ENCODE assay signal across 23 cellular contexts in the genomic region with DNA sequence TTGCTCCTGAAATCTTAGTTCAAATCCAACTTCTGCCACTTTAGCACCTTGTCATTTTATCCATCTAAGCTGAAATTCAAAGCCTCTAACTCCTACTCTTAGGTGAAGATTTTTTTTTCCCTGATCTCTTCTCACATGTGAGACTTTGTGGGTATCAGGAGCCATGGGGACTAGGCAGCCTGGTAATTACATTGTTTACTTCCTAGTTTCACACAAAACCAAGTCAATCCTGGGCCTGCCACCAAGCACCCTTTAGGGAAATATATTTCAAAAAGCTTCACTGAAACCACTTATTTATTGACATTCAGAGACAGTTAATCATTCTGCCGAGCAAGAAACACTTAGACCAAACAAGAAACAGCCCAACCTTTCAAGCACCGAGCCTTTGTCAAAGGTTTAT.
"Had no signal": no experiment of that assay in that cellular context is flagged by ENCODE, and none has a peak within 500 bp of the region (broad histone marks: within the 10 kb centered on the region; RNA-seq: fewer than 3 reads in every experiment).

No MANE protein-coding gene starts in this region.

- H3K27me3 ChIP-seq: right atrium auricular region, spleen, tibial artery had no signal

- H3K4me1 Mint-ChIP-seq: immature natural killer cell, memory B cell, T-helper 17 cell had no signal

- H3K36me3 Mint-ChIP-seq: immature natural killer cell, memory B cell had no signal

- H3K4me3 ChIP-seq: prostate gland, right atrium auricular region, spleen, tibial artery had no signal

- H3K27ac ChIP-seq: prostate gland, right atrium auricular region, spleen, tibial artery had no signal

- H3K9me3 ChIP-seq: prostate gland, right atrium auricular region, tibial artery had no signal

- ATAC-seq: activated CD4-positive, alpha-beta T cell treated with anti-CD3 and anti-CD28 coated beads for 36 hours; esophagus mucosa; T-helper 17 cell had no signal

- H3K27ac Mint-ChIP-seq: activated B cell treated with CpG ODN at 0.5 μM for 24 hours; activated CD4-positive, alpha-beta T cell treated with anti-CD3 and anti-CD28 coated beads for 36 hours; activated naive CD4-positive, alpha-beta T cell treated with anti-CD3 and anti-CD28 coated beads for 36 hours; immature natural killer cell; memory B cell; T-helper 17 cell had no signal

- H3K36me3 ChIP-seq: prostate gland, right atrium auricular region, spleen, tibial artery had no signal

- DNase-seq: activated B cell treated with CpG ODN at 0.5 μM for 24 hours; activated CD4-positive, alpha-beta T cell treated with anti-CD3 and anti-CD28 coated beads for 36 hours; activated CD4-positive, alpha-beta T cell treated with anti-CD3 and anti-CD28 coated beads, Interleukin-2, amount 50 U/mL, for 4 hours; activated CD8-positive, alpha-beta memory T cell treated with anti-CD3 and anti-CD28 coated beads for 24 hours; activated CD8-positive, alpha-beta memory T cell treated with anti-CD3 and anti-CD28 coated beads, Interleukin-2, amount 50 U/mL, for 4 hours; activated naive CD4-positive, alpha-beta T cell treated with anti-CD3 and anti-CD28 coated beads for 36 hours; activated T-cell treated with anti-CD3 and anti-CD28 coated beads, Interleukin-2, amount 50 U/mL, for 48 hours; amygdala; dermis blood vessel endothelial cell; effector CD8-positive, alpha-beta T cell; foreskin melanocyte; immature natural killer cell; spleen; stimulated activated CD4-positive, alpha-beta T cell treated with anti-CD3 and anti-CD28 coated beads, Interleukin-4, amount 100 ng/mL, for 1 hour; stimulated activated naive CD4-positive, alpha-beta T cell treated with Interleukin-2 at 50 U/mL for 16 hours; substantia nigra; SW 1271; T-helper 17 cell; tibial artery had no signal

- H3K4me1 ChIP-seq: prostate gland, right atrium auricular region, spleen, tibial artery had no signal

- H3K4me3 Mint-ChIP-seq: activated B cell treated with CpG ODN at 0.5 μM for 24 hours; activated CD4-positive, alpha-beta T cell treated with anti-CD3 and anti-CD28 coated beads for 36 hours; activated naive CD4-positive, alpha-beta T cell treated with anti-CD3 and anti-CD28 coated beads for 36 hours; immature natural killer cell; memory B cell; T-helper 17 cell had no signal
